ENCODE assay signal across 18 cellular contexts in genomic region chr5:126101901-126102300, GRCh38.
"Had no signal": no experiment of that assay in that cellular context is flagged by ENCODE, and none has a peak within 500 bp of the region (broad histone marks: within the 10 kb centered on the region; RNA-seq: fewer than 3 reads in every experiment).

No MANE protein-coding gene starts in this region.

- H3K4me3 ChIP-seq: coronary artery, dorsolateral prefrontal cortex, esophagus muscularis mucosa, gastroesophageal sphincter, heart right ventricle, left lung, lower lobe of right lung, mucosa of descending colon had no signal

- H3K27me3 ChIP-seq: dorsolateral prefrontal cortex, esophagus muscularis mucosa, foreskin keratinocyte, gastroesophageal sphincter, heart right ventricle, left lung had no signal

- H3K4me3 Mint-ChIP-seq: mesothelial cell of epicardium had no signal

- H3K27ac ChIP-seq: coronary artery, dorsolateral prefrontal cortex, esophagus muscularis mucosa, foreskin keratinocyte, gastroesophageal sphincter, heart right ventricle, left lung, lower lobe of right lung had no signal

- H3K27ac Mint-ChIP-seq: mesothelial cell of epicardium had no signal

- ATAC-seq: foreskin keratinocyte, gastroesophageal sphincter, heart right ventricle, left cardiac atrium, left lung, left ventricle myocardium superior, lower lobe of right lung, mucosa of descending colon had no signal

- DNase-seq: dermis blood vessel endothelial cell; effector CD4-positive, alpha-beta T cell; effector memory CD4-positive, alpha-beta T cell; foreskin keratinocyte; head of caudate nucleus; heart right ventricle; hippocampal formation; left cardiac atrium; left lung; left ventricle myocardium superior; lower lobe of right lung; mesenchymal stem cell; mucosa of descending colon had no signal

- H3K9me3 ChIP-seq: lower lobe of right lung, mucosa of descending colon had no signal

- H3K36me3 Mint-ChIP-seq: mesothelial cell of epicardium had no signal

- H3K36me3 ChIP-seq: esophagus muscularis mucosa, gastroesophageal sphincter, heart right ventricle, left lung, lower lobe of right lung had no signal

- H3K4me1 ChIP-seq: esophagus muscularis mucosa, gastroesophageal sphincter, heart right ventricle, left lung, lower lobe of right lung had no signal
